ENCODE assay signal across 8 cellular contexts in the genomic region with DNA sequence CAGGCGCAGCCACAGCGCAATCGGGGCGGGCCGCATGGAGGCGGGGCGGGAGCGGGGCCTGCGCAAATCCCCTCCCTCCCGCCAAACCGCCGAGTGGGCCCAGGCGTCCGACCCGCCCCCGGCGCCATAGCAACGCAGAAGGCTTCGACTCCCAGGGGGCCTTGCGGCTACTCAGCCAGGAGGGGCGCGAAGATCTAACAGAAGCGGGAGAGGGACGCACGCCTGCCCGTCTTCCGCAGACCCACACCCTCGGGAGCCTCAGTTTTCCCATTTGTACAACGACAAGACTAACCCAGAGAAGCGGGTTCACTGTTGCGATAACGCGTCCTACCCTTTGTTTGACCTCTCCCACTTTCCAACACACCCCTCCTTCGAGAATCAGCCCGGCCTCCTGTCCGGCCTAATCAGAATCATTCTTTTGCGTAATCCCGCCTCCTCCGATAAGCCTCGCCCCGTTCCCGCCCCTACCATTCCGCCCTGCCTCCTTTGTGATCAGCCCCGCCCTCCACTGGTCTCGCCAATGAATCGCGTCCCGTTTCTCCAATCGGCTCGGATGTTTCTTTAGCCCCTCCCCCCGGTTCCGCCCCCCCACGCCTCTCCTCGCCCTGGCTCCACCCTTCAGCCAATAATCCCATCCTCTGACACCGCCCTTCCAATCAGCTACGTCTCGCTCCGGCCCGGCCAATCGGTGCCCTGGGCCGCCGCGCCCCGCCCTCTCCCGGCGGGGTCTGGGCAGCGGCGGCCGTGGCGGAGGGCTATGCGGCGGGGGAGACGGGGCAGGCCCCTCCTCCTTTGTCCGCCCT. TPM values are rescaled to one million over a fixed set of nuclear protein-coding genes. Genes with fewer than 3 reads are reported as not detected.
DNase-seq lines count a peak whose midpoint lies in the region; ATAC-seq and TF ChIP-seq lines count a peak whose summit lies in the region.

Gene PCSK4, minus strand, starts transcription at position 40 of the 803 bp plus-strand sequence. Its CDS starts 4 bp downstream, at position 36.

- peak; percentile 78 for ATAC-seq in GM19397 (IDR thresholded peaks at IDR 0.05; ENCODE audit: unreplicated experiment)
- ATAC-seq in HG03565 (IDR thresholded peaks at IDR 0.05; ENCODE audit: unreplicated experiment), result peak; percentile 72

- no peak for TF ChIP-seq RAD21 in liver (IDR thresholded peaks at IDR 0.05)

- no peaks in the 10 kb centered on the region for H3K9me3 ChIP-seq in BLaER1
- no peaks in the 10 kb centered on the region for H3K9me3 ChIP-seq in liver (ENCODE audit: control insufficient read depth in 4 of 4, low read length in 3 of 4)

- peak within 1 kb of the TSS; percentile 52 for H3K27ac Mint-ChIP-seq in activated CD4-positive, alpha-beta memory T cell treated with anti-CD3 and anti-CD28 coated beads for 36 hours

- H3K27ac ChIP-seq in BLaER1 (peak within 1 kb of the TSS; percentile 88), dorsolateral prefrontal cortex (peak within 1 kb of the TSS in 52 of 59 donors; percentile 17 to 86 (median 64)), liver (ENCODE audit: low read depth in 1 of 2, low read length in 2 of 2) (peak within 1 kb of the TSS; percentile 87 to 91)

- under 1% methylated on average over 74 of the region's 74 CpGs for WGBS in liver

- H3K4me3 ChIP-seq in BLaER1, result peak within 1 kb of the TSS; percentile 72
- peak within 1 kb of the TSS; percentile 38 to 84 (median 71) for H3K4me3 ChIP-seq in dorsolateral prefrontal cortex
- peak within 1 kb of the TSS; percentile 65 to 87 (median 77) for H3K4me3 ChIP-seq in liver (ENCODE audit: low read depth in 1 of 3, low read length in 3 of 3)

- peaks cover 2% of the 10 kb centered on the region for H3K27me3 Mint-ChIP-seq in activated CD4-positive, alpha-beta memory T cell treated with anti-CD3 and anti-CD28 coated beads for 36 hours

- peak within 1 kb of the TSS; percentile 97 for H3K4me2 ChIP-seq in BLaER1

- H3K9me3 Mint-ChIP-seq in activated CD4-positive, alpha-beta memory T cell treated with anti-CD3 and anti-CD28 coated beads for 36 hours, result no peaks in the 10 kb centered on the region

- peak within 1 kb of the TSS; percentile 75 for H3K9ac ChIP-seq in BLaER1
- H3K9ac ChIP-seq in liver (ENCODE audit: low read depth in 1 of 2, low read length in 2 of 2), result peak within 1 kb of the TSS; percentile 31 to 66

- DNase-seq in NCI-H774 (lab: John Stamatoyannopoulos, UW) (peak; percentile 96), dorsolateral prefrontal cortex (peak; percentile 96 to 100 (median 99))
- DNase-seq in activated CD4-positive, alpha-beta memory T cell treated with anti-CD3 and anti-CD28 coated beads for 36 hours, result peak; percentile 99
- peak; percentile 96 for DNase-seq in stimulated activated CD4-positive, alpha-beta T cell treated with anti-CD3 and anti-CD28 coated beads, Interleukin-4, amount 100 ng/mL, for 1 hour

- H3K4me1 ChIP-seq in BLaER1 (peaks cover 33% of the 10 kb centered on the region), liver (ENCODE audit: control insufficient read depth in 4 of 4, insufficient read depth in 4 of 4, low read length in 3 of 4) (peaks cover 6 to 32% (median 18%) of the 10 kb centered on the region in 4 donors)

- no peaks in the 10 kb centered on the region for H3K36me3 Mint-ChIP-seq in activated CD4-positive, alpha-beta memory T cell treated with anti-CD3 and anti-CD28 coated beads for 36 hours

- peak in 18 of 56 donors; percentile 5 to 44 (median 18) for TF ChIP-seq CTCF in dorsolateral prefrontal cortex (IDR thresholded peaks at IDR 0.05 in 54 of 56, conservative IDR thresholded peaks at IDR 0.05 in 2 of 56; ENCODE audit: low read depth in 1 of 56, partially characterized antibody in 56 of 56)
- TF ChIP-seq CTCF in liver (IDR thresholded peaks at IDR 0.05; ENCODE audit: low read depth, low read length, missing input control), result no peak

- POLR2A ChIA-PET in activated CD4-positive, alpha-beta memory T cell treated with anti-CD3 and anti-CD28 coated beads for 36 hours (lab: Charles Lee), result no interaction called here

- H4K20me1 ChIP-seq in BLaER1, result peaks cover 12% of the 10 kb centered on the region

- peak within 1 kb of the TSS; percentile 76 for H3K4me3 Mint-ChIP-seq in activated CD4-positive, alpha-beta memory T cell treated with anti-CD3 and anti-CD28 coated beads for 36 hours

- 0 out of 2 replicates have a peak, but pooled peaks cover 5% of the 10 kb centered on the region for H3K36me3 ChIP-seq in BLaER1
- H3K36me3 ChIP-seq in liver (ENCODE audit: control insufficient read depth in 4 of 4, insufficient read depth in 3 of 4, low read depth in 1 of 4, low read length in 3 of 4), result no peaks in the 10 kb centered on the region

- H3K27me3 ChIP-seq in BLaER1, result peaks cover 3% of the 10 kb centered on the region; the same call in 1 of the 2 replicates
- no peaks in the 10 kb centered on the region for H3K27me3 ChIP-seq in dorsolateral prefrontal cortex
- no peaks in the 10 kb centered on the region for H3K27me3 ChIP-seq in liver (ENCODE audit: control insufficient read depth in 4 of 4, insufficient read depth in 4 of 4, low read length in 3 of 4)

- intact Hi-C loops in activated CD4-positive, alpha-beta memory T cell treated with anti-CD3 and anti-CD28 coated beads for 36 hours (cut with micrococcal nuclease), result loop anchor here (1.0 to 5.0 kb wide), 3 partner anchors 11 to 33 kb away; partner anchors contain the start of gene C19orf25
- intact Hi-C loops in dorsolateral prefrontal cortex (cut with DNase I), result no loop called here

- H3K4me1 Mint-ChIP-seq in activated CD4-positive, alpha-beta memory T cell treated with anti-CD3 and anti-CD28 coated beads for 36 hours (ENCODE audit: low read depth), result peaks cover 13% of the 10 kb centered on the region

- CTCF ChIA-PET in activated CD4-positive, alpha-beta memory T cell treated with anti-CD3 and anti-CD28 coated beads for 36 hours (lab: Charles Lee), result interaction anchor here (0.6 to 1.6 kb wide), 4 partner anchors 12 to 81 kb away, joined by 3 to 14 read pairs (median 3); no protein-coding TSS in a partner anchor

TF ChIP-seq in liver, 16 proteins besides CTCF, POLR2A, EP300 and RAD21:
- TF ChIP-seq ZBTB33 (IDR thresholded peaks at IDR 0.05), result no peak
- TF ChIP-seq, protein P1, sequence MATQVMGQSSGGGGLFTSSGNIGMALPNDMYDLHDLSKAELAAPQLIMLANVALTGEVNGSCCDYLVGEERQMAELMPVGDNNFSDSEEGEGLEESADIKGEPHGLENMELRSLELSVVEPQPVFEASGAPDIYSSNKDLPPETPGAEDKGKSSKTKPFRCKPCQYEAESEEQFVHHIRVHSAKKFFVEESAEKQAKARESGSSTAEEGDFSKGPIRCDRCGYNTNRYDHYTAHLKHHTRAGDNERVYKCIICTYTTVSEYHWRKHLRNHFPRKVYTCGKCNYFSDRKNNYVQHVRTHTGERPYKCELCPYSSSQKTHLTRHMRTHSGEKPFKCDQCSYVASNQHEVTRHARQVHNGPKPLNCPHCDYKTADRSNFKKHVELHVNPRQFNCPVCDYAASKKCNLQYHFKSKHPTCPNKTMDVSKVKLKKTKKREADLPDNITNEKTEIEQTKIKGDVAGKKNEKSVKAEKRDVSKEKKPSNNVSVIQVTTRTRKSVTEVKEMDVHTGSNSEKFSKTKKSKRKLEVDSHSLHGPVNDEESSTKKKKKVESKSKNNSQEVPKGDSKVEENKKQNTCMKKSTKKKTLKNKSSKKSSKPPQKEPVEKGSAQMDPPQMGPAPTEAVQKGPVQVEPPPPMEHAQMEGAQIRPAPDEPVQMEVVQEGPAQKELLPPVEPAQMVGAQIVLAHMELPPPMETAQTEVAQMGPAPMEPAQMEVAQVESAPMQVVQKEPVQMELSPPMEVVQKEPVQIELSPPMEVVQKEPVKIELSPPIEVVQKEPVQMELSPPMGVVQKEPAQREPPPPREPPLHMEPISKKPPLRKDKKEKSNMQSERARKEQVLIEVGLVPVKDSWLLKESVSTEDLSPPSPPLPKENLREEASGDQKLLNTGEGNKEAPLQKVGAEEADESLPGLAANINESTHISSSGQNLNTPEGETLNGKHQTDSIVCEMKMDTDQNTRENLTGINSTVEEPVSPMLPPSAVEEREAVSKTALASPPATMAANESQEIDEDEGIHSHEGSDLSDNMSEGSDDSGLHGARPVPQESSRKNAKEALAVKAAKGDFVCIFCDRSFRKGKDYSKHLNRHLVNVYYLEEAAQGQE (IDR thresholded peaks at IDR 0.05), result peak; percentile 18
- peak in 1 of 2 donors; percentile 28 for TF ChIP-seq JUND (IDR thresholded peaks at IDR 0.05)
- TF ChIP-seq SP1 (IDR thresholded peaks at IDR 0.05), result peak; percentile 91
- peak in 1 of 2 donors; percentile 54 for TF ChIP-seq GABPA (IDR thresholded peaks at IDR 0.05 in 1 of 2, conservative IDR thresholded peaks at IDR 0.05 in 1 of 2)
- TF ChIP-seq NR2F2 (IDR thresholded peaks at IDR 0.05), result peak; percentile 56
- no peak for TF ChIP-seq ATF3 (IDR thresholded peaks at IDR 0.05)
- peak in 1 of 2 donors; percentile 24 for TF ChIP-seq EGR1 (IDR thresholded peaks at IDR 0.05; ENCODE audit: low read depth in 2 of 2)
- peak; percentile 81 to 82 for TF ChIP-seq RXRA (IDR thresholded peaks at IDR 0.05)
- no peak for TF ChIP-seq TAF1 (conservative IDR thresholded peaks at IDR 0.05)
- peak; percentile 57 for TF ChIP-seq YY1 (IDR thresholded peaks at IDR 0.05)
- peak in 1 of 2 donors; percentile 2 for TF ChIP-seq HNF4A (conservative IDR thresholded peaks at IDR 0.05)

RNA-seq across cellular contexts. Expression of gene PCSK4, which starts in this region (rescaled TPM):
- 1 to 10 TPM; 1.5 to 2.7 TPM for total RNA-seq in activated CD4-positive, alpha-beta memory T cell treated with anti-CD3 and anti-CD28 coated beads for 36 hours
- 10 to 100 TPM in 50 of 120 experiments, 1 to 10 TPM in 70; 4.5 to 20.4 (median 9.5) TPM for total RNA-seq in dorsolateral prefrontal cortex
- 1 to 10 TPM; 2.6 TPM for total RNA-seq in liver
- 1 to 10 TPM in 1 of 2 donors, under 1 TPM in 1; 0.60 to 1.2 TPM for polyA plus RNA-seq in liver

Comparison
In these comparisons a context has a peak if more than half of its experiments do, and no peak if none do; other contexts are left out.
1. Peak in every context shown above with its lines: DNase-seq, ATAC-seq, H3K4me3 ChIP-seq and H3K27ac ChIP-seq.